9 cellular contexts compared by ENCODE assay signal in the genomic region with DNA sequence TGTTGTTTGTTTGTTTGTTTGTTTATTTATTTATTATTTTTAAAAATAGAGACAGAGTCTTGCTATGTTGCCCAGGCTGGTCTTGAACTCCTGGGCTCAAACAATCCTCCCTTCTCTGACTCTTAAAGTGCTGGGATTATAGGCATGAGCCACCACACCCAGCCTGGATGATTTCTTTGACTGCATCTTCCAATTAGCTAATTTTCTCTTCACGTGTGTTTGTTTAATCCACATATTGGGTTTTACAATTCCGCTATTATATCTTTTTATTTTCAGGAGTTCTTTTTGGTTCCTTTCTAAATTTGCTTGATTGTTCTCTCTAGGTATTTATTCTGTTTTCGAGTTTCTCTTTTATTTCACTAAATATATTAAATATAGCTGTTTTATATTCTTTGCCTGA. TPM values are rescaled to one million over a fixed set of nuclear protein-coding genes. Genes with fewer than 3 reads are reported as not detected.
"Had no signal": no experiment of that assay in that cellular context is flagged by ENCODE, and none has a peak within 500 bp of the region (broad histone marks: within the 10 kb centered on the region; RNA-seq: fewer than 3 reads in every experiment).

No MANE protein-coding gene starts in this region.

- FAIRE-seq: H1, H54, HepG2 had no signal

- H3K27ac Mint-ChIP-seq: GM23338, IgD-negative memory B cell had no signal

- H3K9me3 Mint-ChIP-seq: H9, IgD-negative memory B cell had no signal

- H3K27ac ChIP-seq: HL-60 had no signal

- H3K4me3 Mint-ChIP-seq: GM23338, H9, IgD-negative memory B cell had no signal

- ATAC-seq: HepG2 had no signal

- H3K4me3 ChIP-seq: GM23338 had no signal

- DNase-seq: H9, HCEC 1CT, KBM-7 had no signal

- H3K4me1 Mint-ChIP-seq: IgD-negative memory B cell had no signal

RNA-seq across cellular contexts. Expression of gene SH3BGR, which starts 19.8 kb away (rescaled TPM):
- total RNA-seq: HepG2 had no signal
